In genomic region chr12:101939306-101939705, GRCh38 we compare ENCODE assay signal across 1 cellular context.
TF ChIP-seq lines count a peak whose summit lies in the region.

No MANE protein-coding gene starts in this region.

TF ChIP-seq in IMR-90, 13 proteins besides CTCF, POLR2A, EP300 and RAD21:
- TF ChIP-seq MAFK (IDR thresholded peaks at IDR 0.05; ENCODE audit: low read depth, low read length) (no peak), CEBPB (IDR thresholded peaks at IDR 0.05; ENCODE audit: low read depth, low read length) (no peak)
